In the genomic region with DNA sequence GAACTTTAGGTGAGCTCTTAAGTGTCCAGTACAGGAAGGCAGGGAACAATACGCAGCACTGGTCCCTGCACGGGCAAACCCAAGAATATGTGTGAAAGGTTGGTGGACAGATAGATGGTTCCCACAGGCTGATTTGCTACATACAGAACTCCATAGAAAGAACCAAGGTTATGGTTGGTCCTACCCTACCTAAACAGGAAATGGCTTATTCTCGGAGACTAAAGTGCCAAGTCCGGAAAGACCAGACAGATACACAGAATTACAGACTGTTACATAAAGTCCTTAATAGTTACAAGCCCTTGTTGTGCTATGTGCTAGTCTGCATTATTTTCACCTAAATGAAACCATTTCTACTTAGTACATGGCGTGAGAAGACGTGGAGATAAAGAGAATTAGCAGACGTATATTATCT, we compare ENCODE assay signal across 8 cellular contexts. TPM values are rescaled to one million over a fixed set of nuclear protein-coding genes. Genes with fewer than 3 reads are reported as not detected.
DNase-seq lines count a peak whose midpoint lies in the region; ATAC-seq, FAIRE-seq and TF ChIP-seq lines count a peak whose summit lies in the region.

No MANE protein-coding gene starts in this region.

- TF ChIP-seq EP300 in transverse colon (IDR thresholded peaks at IDR 0.05; ENCODE audit: low read depth) = no peak

- no peaks in the 10 kb centered on the region for H3K27me3 ChIP-seq in cardiac muscle cell
- H3K27me3 ChIP-seq in bronchial epithelial cell (ENCODE audit: control insufficient read depth, insufficient read depth, low read length) = no peaks in the 10 kb centered on the region
- H3K27me3 ChIP-seq in right lobe of liver = no peaks in the 10 kb centered on the region
- no peaks in the 10 kb centered on the region for H3K27me3 ChIP-seq in transverse colon

- 0% methylated on average over 7 of the region's 7 CpGs for WGBS in right lobe of liver (ENCODE audit: insufficient coverage, low coverage, low lambda C conversion rate, missing lambda C conversion rate)
- WGBS in transverse colon (ENCODE audit: low coverage in 1 of 2), 2 donors = 3 to 7% methylated on average over 5 to 7 of the region's 7 CpGs

- peak overlapping the region; percentile 97 for H3K27ac ChIP-seq in cardiac muscle cell
- H3K27ac ChIP-seq in right lobe of liver = peak overlapping the region; percentile 92 to 98 (median 94)
- H3K27ac ChIP-seq in transverse colon = peak overlapping the region; percentile 99 to 100 (median 99)

- H3K36me3 ChIP-seq in cardiac muscle cell (no peaks in the 10 kb centered on the region), bronchial epithelial cell (ENCODE audit: control insufficient read depth, insufficient read depth, low read length) (no peaks in the 10 kb centered on the region), right lobe of liver (no peaks in the 10 kb centered on the region), transverse colon (no peaks in the 10 kb centered on the region)

- in situ Hi-C loops in transverse colon (cut with MboI; ENCODE audit: low pct_ligation_motif_present in 1 of 4, low pct_unique_long_range_greater_than_20kb in 1 of 4, low sequenced_read_pairs in 3 of 4) = loop anchor here in 3 of 4 donors (25.0 kb wide), 2 partner anchors 151 to 301 kb away; a partner anchor contains a TSS

- no peak for FAIRE-seq in bronchial epithelial cell (lab: Jason Lieb, UNC)

- H3K9me3 ChIP-seq in cardiac muscle cell (ENCODE audit: low read depth) (no peaks in the 10 kb centered on the region), right lobe of liver (no peaks in the 10 kb centered on the region), transverse colon (no peaks in the 10 kb centered on the region)

- intact Hi-C loops in cardiac septum (cut with DNase I) = loop anchor here (5.0 kb wide), 1 partner anchor 46 kb away; no protein-coding TSS in a partner anchor
- intact Hi-C loops in right lobe of liver (cut with DNase I) = no loop called here
- intact Hi-C loops in transverse colon (cut with DNase I; ENCODE audit: low total_unique reads) = no loop called here

- no peak for TF ChIP-seq CTCF in cardiac muscle cell (IDR thresholded peaks at IDR 0.05; ENCODE audit: low read depth, low read length)
- no peak for TF ChIP-seq CTCF in bronchial epithelial cell (IDR thresholded peaks at IDR 0.05; ENCODE audit: insufficient read depth, low read length, severe bottlenecking)
- TF ChIP-seq CTCF in right lobe of liver (IDR thresholded peaks at IDR 0.05) = no peak
- TF ChIP-seq CTCF in transverse colon (IDR thresholded peaks at IDR 0.05) = no peak

- peak in 1 of 2 donors; percentile 39 for DNase-seq in cardiac muscle cell (ENCODE audit: low read depth in 1 of 2, low spot score in 1 of 2)
- no peak for DNase-seq in cardiac septum (ENCODE audit: low spot score)
- DNase-seq in NCI-H69 (lab: John Stamatoyannopoulos, UW) = peak; percentile 61
- DNase-seq in bronchial epithelial cell (ENCODE audit: low read depth) = peak; percentile 64
- DNase-seq in right lobe of liver = no peak
- peak; percentile 33 for DNase-seq in transverse colon
- DNase-seq in NCI-H1092 treated with DMSO at 0.1 percent for 48 hours (lab: John Stamatoyannopoulos, UW) = no peak

- H3K4me3 ChIP-seq in cardiac muscle cell (peak overlapping the region; percentile 82), bronchial epithelial cell (ENCODE audit: low read depth, low read length) (peak overlapping the region; percentile 88), right lobe of liver (peak overlapping the region; percentile 65 to 82 (median 77)), transverse colon (peak overlapping the region; percentile 86 to 100 (median 96))

- TF ChIP-seq POLR2A in right lobe of liver (IDR thresholded peaks at IDR 0.05) (no peak), transverse colon (IDR thresholded peaks at IDR 0.05) (peak; percentile 50)

- ATAC-seq in right lobe of liver (peak in 2 of 4 donors; percentile 1 to 2), GM21526 (IDR thresholded peaks at IDR 0.05; ENCODE audit: low FRiP score, unreplicated experiment) (no peak)

- peaks cover 27% of the 10 kb centered on the region for H3K4me1 ChIP-seq in cardiac muscle cell (ENCODE audit: low read depth)
- peaks cover 0 to 20% (median 9%) of the 10 kb centered on the region in 4 donors for H3K4me1 ChIP-seq in right lobe of liver
- H3K4me1 ChIP-seq in transverse colon = peaks cover 5 to 32% (median 22%) of the 10 kb centered on the region in 4 donors

RNA-seq across cellular contexts. Expression of a gene that starts 1.2 kb away (rescaled TPM):
- 18.8 and 26.9 TPM in 2 replicates for total RNA-seq in cardiac muscle cell
- 33.9 and 37.4 TPM in 2 replicates for polyA plus RNA-seq in cardiac muscle cell
- total RNA-seq in cardiac septum = 34.1 TPM
- total RNA-seq in bronchial epithelial cell = 38.2 and 44.8 TPM in 2 replicates
- 10 to 100 TPM; 12.6 to 21.6 (median 13.6) TPM for total RNA-seq in right lobe of liver
- 100 to 1,000 TPM in 2 of 4 donors, 10 to 100 TPM in 2; 23.2 to 199 (median 73.5) TPM for total RNA-seq in transverse colon

Comparison
In these comparisons a context has a peak if more than half of its experiments do, and no peak if none do; other contexts are left out.
1. DNase-seq: peak in NCI-H69 (single experiment), bronchial epithelial cell (single experiment) and transverse colon (single experiment); none in cardiac septum (single experiment), right lobe of liver (0 of 3) and NCI-H1092 treated with DMSO at 0.1 percent for 48 hours (single experiment).
2. Peak in every context shown above with its lines, with median percentiles within 50 percentile points of each other: H3K27ac ChIP-seq and H3K4me3 ChIP-seq.